22 cellular contexts compared by ENCODE assay signal in genomic region chr21:27248791-27249190, GRCh38.
DNase-seq lines count a peak whose midpoint lies in the region; FAIRE-seq and TF ChIP-seq lines count a peak whose summit lies in the region.
"Had no signal": no experiment of that assay in that cellular context is flagged by ENCODE, and none has a peak within 500 bp of the region (broad histone marks: within the 10 kb centered on the region; RNA-seq: fewer than 3 reads in every experiment).

No MANE protein-coding gene starts in this region.

- no peak for TF ChIP-seq CTCF in brain microvascular endothelial cell (IDR thresholded peaks at IDR 0.05; ENCODE audit: low read depth, low read length, missing control alignments)

- no peaks in the 10 kb centered on the region for H3K36me3 ChIP-seq in brain microvascular endothelial cell (replicated peaks)
- H3K36me3 ChIP-seq: BLaER1 treated with 17β-estradiol and CSF1 and Interleukin-3, amounts not matched to agents 10 nM and 100 nM had no signal

- in situ Hi-C loops in brain microvascular endothelial cell (cut with HindIII; ENCODE audit: low pct_ligation_motif_present, low sequenced_read_pairs): no loop called here

- FAIRE-seq in RCC 7860 (lab: Jason Lieb, UNC): no peak
- FAIRE-seq: D721Med, G401.6, K562 had no signal

- H3K27me3 ChIP-seq in brain microvascular endothelial cell (replicated peaks): no peaks in the 10 kb centered on the region
- H3K27me3 ChIP-seq: BLaER1 treated with 17β-estradiol and CSF1 and Interleukin-3, amounts not matched to agents 10 nM and 100 nM had no signal

- no peak overlapping the region for H3K4me3 ChIP-seq in brain microvascular endothelial cell (ENCODE audit: low read depth, low read length)
- H3K4me3 ChIP-seq: BLaER1 treated with 17β-estradiol and CSF1 and Interleukin-3, amounts not matched to agents 10 nM and 100 nM; K562 had no signal

- DNase-seq in EH (ENCODE audit: low read depth) (peak; percentile 39), RCC 7860 (ENCODE audit: low spot score) (peak; percentile 31), fibroblast of peridontal ligament (ENCODE audit: extremely low read depth) (peak; percentile 46), renal cortical epithelial cell (ENCODE audit: low read depth) (peak; percentile 49), NCI-H146 treated with DMSO at 0.1 percent for 48 hours (lab: John Stamatoyannopoulos, UW; ENCODE audit: unreplicated experiment) (no peak), brain microvascular endothelial cell (no peak), inferior parietal cortex (ENCODE audit: extremely low spot score) (no peak)
- DNase-seq in activated naive CD4-positive, alpha-beta T cell treated with anti-CD3 and anti-CD28 coated beads, Interleukin-2, amount 50 U/mL, for 16 hours: no peak
- DNase-seq: CD8-positive, alpha-beta T cell; DND-41; NCI-H1417; NCI-H187 treated with DMSO at 0.1 percent for 48 hours; NCI-H2227 treated with DMSO at 0.1 percent for 48 hours; NCI-H524; NCI-H82; OCI-M1; SHP77 treated with DMSO at 0.1 percent for 48 hours; SK-N-SH had no signal

- no peak overlapping the region for H3K27ac ChIP-seq in brain microvascular endothelial cell
- H3K27ac ChIP-seq: BLaER1 treated with 17β-estradiol and CSF1 and Interleukin-3, amounts not matched to agents 10 nM and 100 nM had no signal

Comparison
In these comparisons a context has a peak if more than half of its experiments do, and no peak if none do; other contexts are left out.
1. DNase-seq: peak in EH (single experiment), RCC 7860 (single experiment), fibroblast of peridontal ligament (single experiment) and renal cortical epithelial cell (single experiment); none in NCI-H146 treated with DMSO at 0.1 percent for 48 hours (single experiment), brain microvascular endothelial cell (single experiment), activated naive CD4-positive, alpha-beta T cell treated with anti-CD3 and anti-CD28 coated beads, Interleukin-2, amount 50 U/mL, for 16 hours (single experiment) and inferior parietal cortex (single experiment).